In genomic region chr20:53298900-53299299, GRCh38 we compare ENCODE assay signal across 19 cellular contexts.
"Had no signal": no experiment of that assay in that cellular context is flagged by ENCODE, and none has a peak within 500 bp of the region (broad histone marks: within the 10 kb centered on the region; RNA-seq: fewer than 3 reads in every experiment).

No MANE protein-coding gene starts in this region.

- H3K9me3 ChIP-seq: colonic mucosa, esophagus squamous epithelium, gastroesophageal sphincter, left ventricle myocardium inferior, lower lobe of right lung, thoracic aorta, transverse colon had no signal

- H3K36me3 ChIP-seq: colonic mucosa, esophagus squamous epithelium, gastroesophageal sphincter, left ventricle myocardium inferior, lower lobe of right lung, thoracic aorta, transverse colon had no signal

- H3K27me3 ChIP-seq: colonic mucosa, esophagus squamous epithelium, transverse colon had no signal

- H3K4me1 ChIP-seq: colonic mucosa, esophagus squamous epithelium, gastroesophageal sphincter, lower lobe of right lung, parathyroid adenoma, transverse colon had no signal

- ATAC-seq: gastroesophageal sphincter; lower lobe of right lung; sciatic nerve; stimulated activated naive B cell treated with anti-CD40 and anti-IgM and Interleukin-4, amounts not matched to agents 10 μg/mL and 1 μg/mL and 100 μg/mL, for 72 hours; stimulated activated naive CD8-positive, alpha-beta T cell treated with anti-CD3 and anti-CD28 coated beads, Interleukin-15, amount 100 ng/mL, for 72 hours had no signal

- H3K4me3 ChIP-seq: colonic mucosa, esophagus squamous epithelium, gastroesophageal sphincter, left ventricle myocardium inferior, lower lobe of right lung, thoracic aorta, transverse colon had no signal

- H3K27ac ChIP-seq: colonic mucosa, esophagus squamous epithelium, gastroesophageal sphincter, left ventricle myocardium inferior, lower lobe of right lung, parathyroid adenoma, thoracic aorta, transverse colon had no signal

- DNase-seq: colonic mucosa; dermis blood vessel endothelial cell; esophagus squamous epithelium; foreskin fibroblast; immature natural killer cell; left ventricle myocardium inferior; lower lobe of right lung; midbrain; naive B cell; nephron progenitor cell; stimulated activated CD4-positive, alpha-beta T cell treated with anti-CD3 and anti-CD28 coated beads, Interleukin-2, amount 100 ng/mL, for 24 hours; stimulated activated CD4-positive, alpha-beta T cell treated with anti-CD3 and anti-CD28 coated beads, Interleukin-4, amount 100 ng/mL, for 4 hours; stimulated activated naive B cell treated with anti-CD40 and anti-IgM and Interleukin-4, amounts not matched to agents 10 μg/mL and 1 μg/mL and 100 μg/mL, for 72 hours; stimulated activated naive CD8-positive, alpha-beta T cell treated with anti-CD3 and anti-CD28 coated beads, Interleukin-15, amount 100 ng/mL, for 72 hours; transverse colon had no signal
